Comparison of ENCODE assay signal across 1 cellular context in genomic region chr20:18430172-18430826, GRCh38.
TF ChIP-seq lines count a peak whose summit lies in the region.

No MANE protein-coding gene starts in this region.

TF ChIP-seq in HEK293, 187 proteins besides CTCF, POLR2A, EP300 and RAD21 (continued from another document and continues in another):
- TF ChIP-seq PRDM6 (tag by site-specific recombination; IDR thresholded peaks at IDR 0.05) (peak; percentile 99), IKZF3 (tag by site-specific recombination; IDR thresholded peaks at IDR 0.05) (no peak), SP2 (tag by site-specific recombination; IDR thresholded peaks at IDR 0.05) (no peak), AEBP2 (tag by site-specific recombination; IDR thresholded peaks at IDR 0.05; ENCODE audit: borderline replicate concordance) (no peak), ZNF501 (tag by site-specific recombination; IDR thresholded peaks at IDR 0.05) (no peak), GLIS1 (tag by site-specific recombination; IDR thresholded peaks at IDR 0.05) (peak; percentile 99), ZSCAN23 (tag by site-specific recombination; IDR thresholded peaks at IDR 0.05) (no peak), PATZ1 (tag by site-specific recombination; IDR thresholded peaks at IDR 0.05) (no peak), ZNF513 (tag by site-specific recombination; IDR thresholded peaks at IDR 0.05) (no peak), ZBTB20 (tag by site-specific recombination; IDR thresholded peaks at IDR 0.05) (no peak), ZNF423 (tag by site-specific recombination; IDR thresholded peaks at IDR 0.05) (no peak), ZNF521 (tag by site-specific recombination; IDR thresholded peaks at IDR 0.05) (no peak), ZBTB49 (tag by site-specific recombination; IDR thresholded peaks at IDR 0.05; ENCODE audit: low read depth) (no peak), MZF1 (tag by site-specific recombination; IDR thresholded peaks at IDR 0.05; ENCODE audit: borderline replicate concordance) (peak; percentile 18; the same call in 1 of the 2 replicates), ZNF16 (tag by site-specific recombination; IDR thresholded peaks at IDR 0.05; ENCODE audit: low read depth) (no peak), OSR2 (tag by site-specific recombination; IDR thresholded peaks at IDR 0.05) (peak; percentile 99), SCRT2 (tag by site-specific recombination; IDR thresholded peaks at IDR 0.05) (peak; percentile 67), PBX3 (CRISPR knock-in tag; IDR thresholded peaks at IDR 0.05) (no peak), ZEB2 (tag by site-specific recombination; IDR thresholded peaks at IDR 0.05) (no peak), ZSCAN18 (tag by site-specific recombination; IDR thresholded peaks at IDR 0.05) (no peak), ZNF585B (tag by site-specific recombination; IDR thresholded peaks at IDR 0.05) (no peak), ZBTB11 (tag by site-specific recombination; conservative IDR thresholded peaks at IDR 0.05; ENCODE audit: low read depth) (no peak), ZBTB44 (tag by site-specific recombination; IDR thresholded peaks at IDR 0.05) (peak; percentile 82), GFI1B (tag by site-specific recombination; IDR thresholded peaks at IDR 0.05) (0 out of 2 replicates have a peak, but pooled peaks have one; percentile 25), ZNF692 (tag by site-specific recombination; IDR thresholded peaks at IDR 0.05) (no peak), ZNF214 (tag by site-specific recombination; IDR thresholded peaks at IDR 0.05; ENCODE audit: borderline replicate concordance) (no peak), TCF7L2 (IDR thresholded peaks at IDR 0.05; ENCODE audit: borderline replicate concordance, low read depth, low read length) (no peak), ZIC2 (tag by site-specific recombination; IDR thresholded peaks at IDR 0.05) (peak; percentile 23; the same call in 1 of the 2 replicates), ZNF24 (tag by site-specific recombination; IDR thresholded peaks at IDR 0.05) (no peak), SP7 (tag by site-specific recombination; IDR thresholded peaks at IDR 0.05) (no peak), ZNF449 (tag by site-specific recombination; IDR thresholded peaks at IDR 0.05) (no peak), KLF16 (tag by site-specific recombination; IDR thresholded peaks at IDR 0.05) (no peak), SCRT1 (tag by site-specific recombination; IDR thresholded peaks at IDR 0.05; ENCODE audit: borderline replicate concordance) (peak; percentile 92), ZNF530 (tag by site-specific recombination; IDR thresholded peaks at IDR 0.05; ENCODE audit: low read depth) (no peak), ZNF473 (tag by site-specific recombination; IDR thresholded peaks at IDR 0.05) (no peak), ZNF138 (tag by site-specific recombination; IDR thresholded peaks at IDR 0.05; ENCODE audit: borderline replicate concordance) (no peak), ZNF776 (tag by site-specific recombination; IDR thresholded peaks at IDR 0.05; ENCODE audit: borderline replicate concordance) (no peak), ZNF274 (IDR thresholded peaks at IDR 0.05; ENCODE audit: low read length) (no peak), ZNF274 (tag by site-specific recombination; IDR thresholded peaks at IDR 0.05; ENCODE audit: borderline replicate concordance) (no peak), ZNF596 (tag by site-specific recombination; IDR thresholded peaks at IDR 0.05) (0 out of 2 replicates have a peak, but pooled peaks have one; percentile 33)
